Comparison of ENCODE assay signal across 26 cellular contexts in genomic region chr6:19782588-19782987, GRCh38.
"Had no signal": no experiment of that assay in that cellular context is flagged by ENCODE, and none has a peak within 500 bp of the region (broad histone marks: within the 10 kb centered on the region; RNA-seq: fewer than 3 reads in every experiment).

No MANE protein-coding gene starts in this region.

- FAIRE-seq: urothelium cell line had no signal

- H3K27me3 ChIP-seq: stomach, suprapubic skin, testis, thyroid gland, tibial artery, tibial nerve, transverse colon, upper lobe of left lung, upper lobe of right lung, uterus, vagina had no signal

- H3K4me1 ChIP-seq: stomach, suprapubic skin, testis, tibial nerve, transverse colon, upper lobe of right lung, uterus, vagina had no signal

- ATAC-seq: stimulated activated effector memory CD8-positive, alpha-beta T cell treated with anti-CD3 and anti-CD28 coated beads, Interleukin-12 subunit alpha, Interleukin-12 subunit beta, amount 100 ng/mL, for 72 hours; stimulated activated memory B cell treated with anti-CD40 and anti-IgM and Interleukin-4, amounts not matched to agents 10 μg/mL and 1 μg/mL and 100 μg/mL, for 72 hours; stimulated activated naive B cell treated with anti-CD40 and anti-IgM and Interleukin-4, amounts not matched to agents 10 μg/mL and 1 μg/mL and 100 μg/mL, for 72 hours; stimulated activated naive CD8-positive, alpha-beta T cell treated with anti-CD3 and anti-CD28 coated beads, Interleukin-15, amount 100 ng/mL, for 72 hours; stimulated activated naive CD8-positive, alpha-beta T cell treated with anti-CD3 and anti-CD28 coated beads, Interleukin-15, Interleukin-2, amounts not matched to agents 100 U/mL and 50 U/mL, for 24 hours; upper lobe of right lung had no signal

- H3K27ac ChIP-seq: stomach, suprapubic skin, testis, thoracic aorta, thyroid gland, tibial artery, tibial nerve, transverse colon, upper lobe of left lung, upper lobe of right lung, uterus, vagina had no signal

- H3K4me3 ChIP-seq: stomach, suprapubic skin, testis, thoracic aorta, thyroid gland, tibial artery, tibial nerve, transverse colon, upper lobe of left lung, upper lobe of right lung, uterus, vagina had no signal

- H3K9me3 ChIP-seq: suprapubic skin, testis, thoracic aorta, thyroid gland, tibial artery, tibial nerve, transverse colon, upper lobe of left lung, upper lobe of right lung, uterus, vagina had no signal

- H3K36me3 ChIP-seq: stomach, suprapubic skin, thoracic aorta, thyroid gland, tibial artery, tibial nerve, transverse colon, upper lobe of left lung, upper lobe of right lung, uterus, vagina had no signal

- DNase-seq: stimulated activated CD4-positive, alpha-beta T cell treated with anti-CD3 and anti-CD28 coated beads, Interleukin-2, amount 100 ng/mL, for 48 hours; stimulated activated CD4-positive, alpha-beta T cell treated with anti-CD3 and anti-CD28 coated beads, Interleukin-4, amount 100 ng/mL, for 1 hour; stimulated activated CD4-positive, alpha-beta T cell treated with anti-CD3 and anti-CD28 coated beads, Interleukin-4, amount 100 ng/mL, for 24 hours; stimulated activated CD4-positive, alpha-beta T cell treated with anti-CD3 and anti-CD28 coated beads, Interleukin-4, amount 100 ng/mL, for 4 hours; stimulated activated CD8-positive, alpha-beta memory T cell treated with anti-CD3 and anti-CD28 coated beads, Interleukin-4, amount 100 ng/mL, for 48 hours; stimulated activated naive B cell treated with anti-CD40 and anti-IgM and Interleukin-4, amounts not matched to agents 10 μg/mL and 1 μg/mL and 100 μg/mL, for 72 hours; stimulated activated naive CD4-positive, alpha-beta T cell; stimulated activated naive CD8-positive, alpha-beta T cell treated with anti-CD3 and anti-CD28 coated beads, Interleukin-15, amount 100 ng/mL, for 72 hours; stimulated activated naive CD8-positive, alpha-beta T cell treated with anti-CD3 and anti-CD28 coated beads, Interleukin-15, Interleukin-2, amounts not matched to agents 100 U/mL and 50 U/mL, for 24 hours; stomach; substantia nigra; testis; thyroid gland; tibial artery; transverse colon; trophoblast cell; upper lobe of left lung; upper lobe of right lung; uterus had no signal
